ENCODE assay signal across 1 cellular context in the genomic region with DNA sequence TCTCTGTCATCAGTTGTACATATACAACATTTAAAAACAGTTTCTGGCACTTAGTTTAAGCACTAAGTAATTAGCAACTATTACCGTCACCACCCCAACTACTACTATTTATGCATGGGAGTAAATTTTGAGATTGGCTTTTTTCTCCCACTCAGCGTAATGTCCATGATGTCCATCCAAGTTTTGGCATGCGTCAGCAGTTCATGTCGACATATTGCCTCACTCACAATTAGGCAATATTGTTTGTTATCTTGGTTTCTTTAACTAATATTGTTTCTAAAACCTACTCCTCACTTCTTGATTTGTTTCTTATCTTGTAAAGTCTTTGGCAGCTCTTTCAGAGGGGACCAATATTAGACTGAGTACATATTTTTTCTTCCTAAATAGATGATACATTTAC.
TF ChIP-seq lines count a peak whose summit lies in the region.

No MANE protein-coding gene starts in this region.

TF ChIP-seq in HepG2, 621 proteins besides CTCF, POLR2A, EP300 and RAD21 (continued from another document):
- TF ChIP-seq, protein P1, sequence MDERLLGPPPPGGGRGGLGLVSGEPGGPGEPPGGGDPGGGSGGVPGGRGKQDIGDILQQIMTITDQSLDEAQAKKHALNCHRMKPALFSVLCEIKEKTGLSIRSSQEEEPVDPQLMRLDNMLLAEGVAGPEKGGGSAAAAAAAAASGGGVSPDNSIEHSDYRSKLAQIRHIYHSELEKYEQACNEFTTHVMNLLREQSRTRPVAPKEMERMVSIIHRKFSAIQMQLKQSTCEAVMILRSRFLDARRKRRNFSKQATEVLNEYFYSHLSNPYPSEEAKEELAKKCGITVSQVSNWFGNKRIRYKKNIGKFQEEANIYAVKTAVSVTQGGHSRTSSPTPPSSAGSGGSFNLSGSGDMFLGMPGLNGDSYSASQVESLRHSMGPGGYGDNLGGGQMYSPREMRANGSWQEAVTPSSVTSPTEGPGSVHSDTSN (CRISPR knock-in tag; IDR thresholded peaks at IDR 0.05): no peak
- TF ChIP-seq ZNF230 (CRISPR knock-in tag; IDR thresholded peaks at IDR 0.05): no peak
TF ChIP-seq in HepG2: peak in this region for 2.
